In genomic region chr2:219229375-219230200, GRCh38 we compare ENCODE assay signal across 1 cellular context.
TF ChIP-seq lines count a peak whose summit lies in the region.

TSS of gene ANKZF1 (plus strand) at chr2:219229806. CDS start at chr2:219230258, 452 bp downstream.
A gene with protein sequence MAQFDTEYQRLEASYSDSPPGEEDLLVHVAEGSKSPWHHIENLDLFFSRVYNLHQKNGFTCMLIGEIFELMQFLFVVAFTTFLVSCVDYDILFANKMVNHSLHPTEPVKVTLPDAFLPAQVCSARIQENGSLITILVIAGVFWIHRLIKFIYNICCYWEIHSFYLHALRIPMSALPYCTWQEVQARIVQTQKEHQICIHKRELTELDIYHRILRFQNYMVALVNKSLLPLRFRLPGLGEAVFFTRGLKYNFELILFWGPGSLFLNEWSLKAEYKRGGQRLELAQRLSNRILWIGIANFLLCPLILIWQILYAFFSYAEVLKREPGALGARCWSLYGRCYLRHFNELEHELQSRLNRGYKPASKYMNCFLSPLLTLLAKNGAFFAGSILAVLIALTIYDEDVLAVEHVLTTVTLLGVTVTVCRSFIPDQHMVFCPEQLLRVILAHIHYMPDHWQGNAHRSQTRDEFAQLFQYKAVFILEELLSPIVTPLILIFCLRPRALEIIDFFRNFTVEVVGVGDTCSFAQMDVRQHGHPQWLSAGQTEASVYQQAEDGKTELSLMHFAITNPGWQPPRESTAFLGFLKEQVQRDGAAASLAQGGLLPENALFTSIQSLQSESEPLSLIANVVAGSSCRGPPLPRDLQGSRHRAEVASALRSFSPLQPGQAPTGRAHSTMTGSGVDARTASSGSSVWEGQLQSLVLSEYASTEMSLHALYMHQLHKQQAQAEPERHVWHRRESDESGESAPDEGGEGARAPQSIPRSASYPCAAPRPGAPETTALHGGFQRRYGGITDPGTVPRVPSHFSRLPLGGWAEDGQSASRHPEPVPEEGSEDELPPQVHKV (minus strand): TSS chr2:219229636. CDS start chr2:219228024, 1,612 bp downstream.

TF ChIP-seq in HepG2, 621 proteins besides CTCF, POLR2A, EP300 and RAD21 (continued from another document and continues in another):
- TF ChIP-seq, protein P1, sequence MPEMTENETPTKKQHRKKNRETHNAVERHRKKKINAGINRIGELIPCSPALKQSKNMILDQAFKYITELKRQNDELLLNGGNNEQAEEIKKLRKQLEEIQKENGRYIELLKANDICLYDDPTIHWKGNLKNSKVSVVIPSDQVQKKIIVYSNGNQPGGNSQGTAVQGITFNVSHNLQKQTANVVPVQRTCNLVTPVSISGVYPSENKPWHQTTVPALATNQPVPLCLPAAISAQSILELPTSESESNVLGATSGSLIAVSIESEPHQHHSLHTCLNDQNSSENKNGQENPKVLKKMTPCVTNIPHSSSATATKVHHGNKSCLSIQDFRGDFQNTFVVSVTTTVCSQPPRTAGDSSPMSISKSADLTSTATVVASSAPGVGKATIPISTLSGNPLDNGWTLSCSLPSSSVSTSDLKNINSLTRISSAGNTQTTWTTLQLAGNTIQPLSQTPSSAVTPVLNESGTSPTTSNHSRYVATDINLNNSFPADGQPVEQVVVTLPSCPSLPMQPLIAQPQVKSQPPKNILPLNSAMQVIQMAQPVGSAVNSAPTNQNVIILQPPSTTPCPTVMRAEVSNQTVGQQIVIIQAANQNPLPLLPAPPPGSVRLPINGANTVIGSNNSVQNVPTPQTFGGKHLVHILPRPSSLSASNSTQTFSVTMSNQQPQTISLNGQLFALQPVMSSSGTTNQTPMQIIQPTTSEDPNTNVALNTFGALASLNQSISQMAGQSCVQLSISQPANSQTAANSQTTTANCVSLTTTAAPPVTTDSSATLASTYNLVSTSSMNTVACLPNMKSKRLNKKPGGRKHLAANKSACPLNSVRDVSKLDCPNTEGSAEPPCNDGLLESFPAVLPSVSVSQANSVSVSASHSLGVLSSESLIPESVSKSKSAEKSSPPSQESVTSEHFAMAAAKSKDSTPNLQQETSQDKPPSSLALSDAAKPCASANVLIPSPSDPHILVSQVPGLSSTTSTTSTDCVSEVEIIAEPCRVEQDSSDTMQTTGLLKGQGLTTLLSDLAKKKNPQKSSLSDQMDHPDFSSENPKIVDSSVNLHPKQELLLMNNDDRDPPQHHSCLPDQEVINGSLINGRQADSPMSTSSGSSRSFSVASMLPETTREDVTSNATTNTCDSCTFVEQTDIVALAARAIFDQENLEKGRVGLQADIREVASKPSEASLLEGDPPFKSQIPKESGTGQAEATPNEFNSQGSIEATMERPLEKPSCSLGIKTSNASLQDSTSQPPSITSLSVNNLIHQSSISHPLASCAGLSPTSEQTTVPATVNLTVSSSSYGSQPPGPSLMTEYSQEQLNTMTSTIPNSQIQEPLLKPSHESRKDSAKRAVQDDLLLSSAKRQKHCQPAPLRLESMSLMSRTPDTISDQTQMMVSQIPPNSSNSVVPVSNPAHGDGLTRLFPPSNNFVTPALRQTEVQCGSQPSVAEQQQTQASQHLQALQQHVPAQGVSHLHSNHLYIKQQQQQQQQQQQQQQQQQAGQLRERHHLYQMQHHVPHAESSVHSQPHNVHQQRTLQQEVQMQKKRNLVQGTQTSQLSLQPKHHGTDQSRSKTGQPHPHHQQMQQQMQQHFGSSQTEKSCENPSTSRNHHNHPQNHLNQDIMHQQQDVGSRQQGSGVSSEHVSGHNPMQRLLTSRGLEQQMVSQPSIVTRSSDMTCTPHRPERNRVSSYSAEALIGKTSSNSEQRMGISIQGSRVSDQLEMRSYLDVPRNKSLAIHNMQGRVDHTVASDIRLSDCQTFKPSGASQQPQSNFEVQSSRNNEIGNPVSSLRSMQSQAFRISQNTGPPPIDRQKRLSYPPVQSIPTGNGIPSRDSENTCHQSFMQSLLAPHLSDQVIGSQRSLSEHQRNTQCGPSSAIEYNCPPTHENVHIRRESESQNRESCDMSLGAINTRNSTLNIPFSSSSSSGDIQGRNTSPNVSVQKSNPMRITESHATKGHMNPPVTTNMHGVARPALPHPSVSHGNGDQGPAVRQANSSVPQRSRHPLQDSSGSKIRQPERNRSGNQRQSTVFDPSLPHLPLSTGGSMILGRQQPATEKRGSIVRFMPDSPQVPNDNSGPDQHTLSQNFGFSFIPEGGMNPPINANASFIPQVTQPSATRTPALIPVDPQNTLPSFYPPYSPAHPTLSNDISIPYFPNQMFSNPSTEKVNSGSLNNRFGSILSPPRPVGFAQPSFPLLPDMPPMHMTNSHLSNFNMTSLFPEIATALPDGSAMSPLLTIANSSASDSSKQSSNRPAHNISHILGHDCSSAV (CRISPR knock-in tag; IDR thresholded peaks at IDR 0.05; ENCODE audit: borderline replicate concordance) = peak; percentile 93; the same call in 1 of the 2 replicates
- peak; percentile 77 for TF ChIP-seq TEAD3 (CRISPR knock-in tag; optimal IDR thresholded peaks at IDR 0.05; ENCODE audit: borderline replicate concordance)
- peak; percentile 77 for TF ChIP-seq TBX2 (CRISPR knock-in tag; IDR thresholded peaks at IDR 0.05; ENCODE audit: borderline replicate concordance)
- TF ChIP-seq ZNF367 (CRISPR knock-in tag; IDR thresholded peaks at IDR 0.05; ENCODE audit: borderline replicate concordance) = no peak
- TF ChIP-seq, protein P2, sequence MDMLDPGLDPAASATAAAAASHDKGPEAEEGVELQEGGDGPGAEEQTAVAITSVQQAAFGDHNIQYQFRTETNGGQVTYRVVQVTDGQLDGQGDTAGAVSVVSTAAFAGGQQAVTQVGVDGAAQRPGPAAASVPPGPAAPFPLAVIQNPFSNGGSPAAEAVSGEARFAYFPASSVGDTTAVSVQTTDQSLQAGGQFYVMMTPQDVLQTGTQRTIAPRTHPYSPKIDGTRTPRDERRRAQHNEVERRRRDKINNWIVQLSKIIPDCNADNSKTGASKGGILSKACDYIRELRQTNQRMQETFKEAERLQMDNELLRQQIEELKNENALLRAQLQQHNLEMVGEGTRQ (IDR thresholded peaks at IDR 0.05; ENCODE audit: low read depth, low read length) = no peak
- TF ChIP-seq, protein P2 (CRISPR knock-in tag; IDR thresholded peaks at IDR 0.05; ENCODE audit: borderline replicate concordance) = no peak
- TF ChIP-seq ZNF501 (CRISPR knock-in tag; IDR thresholded peaks at IDR 0.05) = peak; percentile 70
- TF ChIP-seq RFX1 (IDR thresholded peaks at IDR 0.05) = no peak; the same call in 1 of the 2 replicates
- peak; percentile 52 for TF ChIP-seq PTBP1 (IDR thresholded peaks at IDR 0.05; ENCODE audit: low read depth, low read length, poor library complexity, severe bottlenecking)
- no peak for TF ChIP-seq ZNF674 (CRISPR knock-in tag; IDR thresholded peaks at IDR 0.05; ENCODE audit: low read depth)
- peak; percentile 81 for TF ChIP-seq ZNF781 (CRISPR knock-in tag; IDR thresholded peaks at IDR 0.05; ENCODE audit: borderline replicate concordance, not compliant biosample characterization)
- peak; percentile 12; the same call in 1 of the 2 replicates for TF ChIP-seq ZBTB38 (CRISPR knock-in tag; IDR thresholded peaks at IDR 0.05)
- no peak for TF ChIP-seq IRF1 (CRISPR knock-in tag; IDR thresholded peaks at IDR 0.05; ENCODE audit: low read depth)
- TF ChIP-seq ESRRA (CRISPR knock-in tag; IDR thresholded peaks at IDR 0.05; ENCODE audit: low read depth) = no peak
- TF ChIP-seq CENPT (CRISPR knock-in tag; IDR thresholded peaks at IDR 0.05; ENCODE audit: low read depth) = no peak
- TF ChIP-seq, protein P3, sequence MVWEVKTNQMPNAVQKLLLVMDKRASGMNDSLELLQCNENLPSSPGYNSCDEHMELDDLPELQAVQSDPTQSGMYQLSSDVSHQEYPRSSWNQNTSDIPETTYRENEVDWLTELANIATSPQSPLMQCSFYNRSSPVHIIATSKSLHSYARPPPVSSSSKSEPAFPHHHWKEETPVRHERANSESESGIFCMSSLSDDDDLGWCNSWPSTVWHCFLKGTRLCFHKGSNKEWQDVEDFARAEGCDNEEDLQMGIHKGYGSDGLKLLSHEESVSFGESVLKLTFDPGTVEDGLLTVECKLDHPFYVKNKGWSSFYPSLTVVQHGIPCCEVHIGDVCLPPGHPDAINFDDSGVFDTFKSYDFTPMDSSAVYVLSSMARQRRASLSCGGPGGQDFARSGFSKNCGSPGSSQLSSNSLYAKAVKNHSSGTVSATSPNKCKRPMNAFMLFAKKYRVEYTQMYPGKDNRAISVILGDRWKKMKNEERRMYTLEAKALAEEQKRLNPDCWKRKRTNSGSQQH (CRISPR knock-in tag; IDR thresholded peaks at IDR 0.05; ENCODE audit: low read depth) = peak; percentile 66; the same call in 1 of the 2 replicates
- peak; percentile 76; the same call in 1 of the 2 replicates for TF ChIP-seq ZNF790 (CRISPR knock-in tag; IDR thresholded peaks at IDR 0.05; ENCODE audit: borderline replicate concordance)
- peak; percentile 84; the same call in 1 of the 2 replicates for TF ChIP-seq ZNF766 (CRISPR knock-in tag; IDR thresholded peaks at IDR 0.05; ENCODE audit: borderline replicate concordance)
- TF ChIP-seq MBNL3 (CRISPR knock-in tag; conservative IDR thresholded peaks at IDR 0.05) = no peak
- peak; percentile 90 for TF ChIP-seq THAP11 (CRISPR knock-in tag; IDR thresholded peaks at IDR 0.05)
- no peak for TF ChIP-seq MTA3 (CRISPR knock-in tag; IDR thresholded peaks at IDR 0.05)
- no peak for TF ChIP-seq MIXL1 (CRISPR knock-in tag; IDR thresholded peaks at IDR 0.05)
- peak; percentile 80; the same call in 1 of the 2 replicates for TF ChIP-seq ATF5 (CRISPR knock-in tag; IDR thresholded peaks at IDR 0.05; ENCODE audit: low read depth)
- no peak for TF ChIP-seq CHD4 (IDR thresholded peaks at IDR 0.05; ENCODE audit: borderline replicate concordance, low read length)
- TF ChIP-seq MIER2 (CRISPR knock-in tag; IDR thresholded peaks at IDR 0.05) = no peak
- TF ChIP-seq GRHL1 (CRISPR knock-in tag; conservative IDR thresholded peaks at IDR 0.05) = no peak
- no peak; the same call in 1 of the 2 replicates for TF ChIP-seq ZNF513 (CRISPR knock-in tag; conservative IDR thresholded peaks at IDR 0.05)
- peak; percentile 100 for TF ChIP-seq SP4 (CRISPR knock-in tag; IDR thresholded peaks at IDR 0.05)
- peak; percentile 75 for TF ChIP-seq MED1 (CRISPR knock-in tag; IDR thresholded peaks at IDR 0.05)
- TF ChIP-seq TP53 (CRISPR knock-in tag; conservative IDR thresholded peaks at IDR 0.05) = no peak
- TF ChIP-seq, protein P4, sequence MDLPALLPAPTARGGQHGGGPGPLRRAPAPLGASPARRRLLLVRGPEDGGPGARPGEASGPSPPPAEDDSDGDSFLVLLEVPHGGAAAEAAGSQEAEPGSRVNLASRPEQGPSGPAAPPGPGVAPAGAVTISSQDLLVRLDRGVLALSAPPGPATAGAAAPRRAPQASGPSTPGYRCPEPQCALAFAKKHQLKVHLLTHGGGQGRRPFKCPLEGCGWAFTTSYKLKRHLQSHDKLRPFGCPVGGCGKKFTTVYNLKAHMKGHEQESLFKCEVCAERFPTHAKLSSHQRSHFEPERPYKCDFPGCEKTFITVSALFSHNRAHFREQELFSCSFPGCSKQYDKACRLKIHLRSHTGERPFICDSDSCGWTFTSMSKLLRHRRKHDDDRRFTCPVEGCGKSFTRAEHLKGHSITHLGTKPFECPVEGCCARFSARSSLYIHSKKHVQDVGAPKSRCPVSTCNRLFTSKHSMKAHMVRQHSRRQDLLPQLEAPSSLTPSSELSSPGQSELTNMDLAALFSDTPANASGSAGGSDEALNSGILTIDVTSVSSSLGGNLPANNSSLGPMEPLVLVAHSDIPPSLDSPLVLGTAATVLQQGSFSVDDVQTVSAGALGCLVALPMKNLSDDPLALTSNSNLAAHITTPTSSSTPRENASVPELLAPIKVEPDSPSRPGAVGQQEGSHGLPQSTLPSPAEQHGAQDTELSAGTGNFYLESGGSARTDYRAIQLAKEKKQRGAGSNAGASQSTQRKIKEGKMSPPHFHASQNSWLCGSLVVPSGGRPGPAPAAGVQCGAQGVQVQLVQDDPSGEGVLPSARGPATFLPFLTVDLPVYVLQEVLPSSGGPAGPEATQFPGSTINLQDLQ (CRISPR knock-in tag; IDR thresholded peaks at IDR 0.05) = peak; percentile 17; the same call in 1 of the 2 replicates
- peak; percentile 88 for TF ChIP-seq CREM (IDR thresholded peaks at IDR 0.05)
- no peak for TF ChIP-seq CREM (CRISPR knock-in tag; IDR thresholded peaks at IDR 0.05)
- peak; percentile 89; the same call in 1 of the 2 replicates for TF ChIP-seq SATB2 (CRISPR knock-in tag; IDR thresholded peaks at IDR 0.05)
- peak; percentile 82 for TF ChIP-seq XRCC5 (optimal IDR thresholded peaks at IDR 0.05; ENCODE audit: low read length)
